Comparison of ENCODE assay signal across 8 cellular contexts in genomic region chr1:155253797-155254196, GRCh38. TPM values are rescaled to one million over a fixed set of nuclear protein-coding genes. Genes with fewer than 3 reads are reported as not detected.
DNase-seq lines count a peak whose midpoint lies in the region; ATAC-seq, FAIRE-seq and TF ChIP-seq lines count a peak whose summit lies in the region.

No MANE protein-coding gene starts in this region.

- CTCF ChIA-PET in T-cell (lab: Charles Lee) = no interaction called here
- CTCF ChIA-PET in HEK293T (lab: Yijun Ruan, JAX) = interaction anchor here (0.7 kb wide), 1 partner anchor 162 kb away, joined by 3 read pairs; no protein-coding TSS in a partner anchor

- DNase-seq in GM12891 (ENCODE audit: insufficient read length, low spot score) (no peak), T-cell (no peak), esophagus squamous epithelium (lab: John Stamatoyannopoulos, UW) (no peak), sigmoid colon (no peak), HEK293T (ENCODE audit: extremely low spot score) (no peak), GM13976 (ENCODE audit: low spot score) (no peak), C1 segment of cervical spinal cord (lab: John Stamatoyannopoulos, UW) (no peak)

- no peaks in the 10 kb centered on the region for H3K9me3 Mint-ChIP-seq in T-cell

- in situ Hi-C loops in GM13976 (cut with MboI; ENCODE audit: low sequenced_read_pairs, unreplicated experiment) = no loop called here

- H3K4me1 Mint-ChIP-seq in T-cell = peaks cover 41 to 47% (median 42%) of the 10 kb centered on the region in 3 donors

- peak overlapping the region; percentile 72 to 85 (median 81) for H3K4me3 Mint-ChIP-seq in T-cell

- H3K4me1 ChIP-seq in esophagus squamous epithelium (peaks cover 31 to 52% (median 37%) of the 10 kb centered on the region in 3 donors), sigmoid colon (peaks cover 0 to 41% (median 35%) of the 10 kb centered on the region in 4 donors)

- no peak for TF ChIP-seq EP300 in sigmoid colon (IDR thresholded peaks at IDR 0.05)

- peak overlapping the region in 3 of 4 donors; percentile 83 to 95 (median 94) for H3K4me3 ChIP-seq in esophagus squamous epithelium
- H3K4me3 ChIP-seq in sigmoid colon = peak overlapping the region in 2 of 4 donors; percentile 90

- POLR2A ChIA-PET in T-cell (lab: Charles Lee) (no interaction called here), HEK293T (lab: Yijun Ruan, JAX) (no interaction called here)

- intact Hi-C loops in esophagus squamous epithelium (cut with DNase I) = loop anchor here (5.0 kb wide), 1 partner anchor 74 kb away; no protein-coding TSS in a partner anchor
- intact Hi-C loops in sigmoid colon (cut with DNase I) = loop anchor here (2.0 kb wide), 2 partner anchors 55 to 71 kb away; partner anchors contain the start of gene FDPS

- H3K27ac ChIP-seq in esophagus squamous epithelium (peak overlapping the region; percentile 15 to 99 (median 97)), sigmoid colon (peak overlapping the region; percentile 92 to 97 (median 96))

- TF ChIP-seq POLR2A in GM12891 (IDR thresholded peaks at IDR 0.05; ENCODE audit: low read depth, low read length) (no peak), esophagus squamous epithelium (IDR thresholded peaks at IDR 0.05) (no peak), sigmoid colon (IDR thresholded peaks at IDR 0.05) (no peak)

- no peaks in the 10 kb centered on the region for H3K27me3 Mint-ChIP-seq in T-cell

- TF ChIP-seq CTCF in esophagus squamous epithelium (IDR thresholded peaks at IDR 0.05) (no peak), sigmoid colon (IDR thresholded peaks at IDR 0.05) (no peak), GM13976 (IDR thresholded peaks at IDR 0.05; ENCODE audit: borderline replicate concordance, control extremely low read depth, extremely low read depth, insufficient read depth, missing control alignments) (no peak)

- WGBS in esophagus squamous epithelium, 2 donors = 43 to 72% methylated on average over 3 to 4 of the region's 5 CpGs
- 83 to 84% methylated on average over 5 of the region's 5 CpGs for WGBS in sigmoid colon, 2 donors

- peaks cover 19% of the 10 kb centered on the region for H3K36me3 Mint-ChIP-seq in T-cell

- no peaks in the 10 kb centered on the region for H3K9me3 ChIP-seq in esophagus squamous epithelium
- no peaks in the 10 kb centered on the region for H3K9me3 ChIP-seq in sigmoid colon

- no peak for ATAC-seq in T-cell (replicated peaks in 1 of 4)
- no peak for ATAC-seq in GM19351 (IDR thresholded peaks at IDR 0.05; ENCODE audit: unreplicated experiment)

- peak; percentile 40 for FAIRE-seq in GM12891 (lab: Jason Lieb, UNC)

- H3K36me3 ChIP-seq in esophagus squamous epithelium (peaks cover 0 to 38% (median 4%) of the 10 kb centered on the region in 3 donors), sigmoid colon (peaks cover 0 to 32% (median 5%) of the 10 kb centered on the region in 4 donors)

- H3K27ac Mint-ChIP-seq in T-cell = peak overlapping the region; percentile 13 to 65

- no peaks in the 10 kb centered on the region for H3K27me3 ChIP-seq in esophagus squamous epithelium
- no peaks in the 10 kb centered on the region for H3K27me3 ChIP-seq in sigmoid colon

TF ChIP-seq in GM12891, 5 proteins besides CTCF, POLR2A, EP300 and RAD21:
- no peak for TF ChIP-seq PAX5 (IDR thresholded peaks at IDR 0.05; ENCODE audit: insufficient read depth, low read length, severe bottlenecking)
- peak; percentile 21; the same call in 1 of the 2 replicates for TF ChIP-seq SPI1 (IDR thresholded peaks at IDR 0.05; ENCODE audit: low read depth, low read length)
- no peak for TF ChIP-seq POLR2AphosphoS5 (IDR thresholded peaks at IDR 0.05; ENCODE audit: low read depth, low read length)
- no peak for TF ChIP-seq TAF1 (IDR thresholded peaks at IDR 0.05; ENCODE audit: low read depth, low read length)
- TF ChIP-seq POU2F2 (IDR thresholded peaks at IDR 0.05; ENCODE audit: low read depth, low read length) = no peak

TF ChIP-seq in HEK293T, 16 proteins besides CTCF, POLR2A, EP300 and RAD21:
- TF ChIP-seq CTBP1 (IDR thresholded peaks at IDR 0.05; ENCODE audit: borderline replicate concordance) = no peak
- no peak for TF ChIP-seq ZNF384 (IDR thresholded peaks at IDR 0.05)

RNA-seq across cellular contexts. Expression of gene ENTREP3, which starts 1.5 kb away (rescaled TPM):
- 14.4 TPM for polyA plus RNA-seq in GM12891 (2012; ENCODE audit: low read depth, missing spikeins)
- 10 to 100 TPM; 10.2 to 17.3 (median 15.5) TPM for total RNA-seq in T-cell
- total RNA-seq in esophagus squamous epithelium = 10 to 100 TPM; 10.5 to 27.9 (median 16.1) TPM
- total RNA-seq in sigmoid colon = 10 to 100 TPM; 11.8 to 44.0 (median 16.0) TPM
- polyA plus RNA-seq in sigmoid colon = 10 to 100 TPM in 1 of 3 donors, 1 to 10 TPM in 2; 5.4 to 17.6 (median 6.5) TPM

RNA-seq across cellular contexts. Expression of gene SCAMP3, which starts 8.4 kb away (rescaled TPM):
- polyA plus RNA-seq in GM12891 (2012; ENCODE audit: low read depth, missing spikeins) = 51.5 TPM
- total RNA-seq in T-cell = 100 to 1,000 TPM in 2 of 5 donors, 10 to 100 TPM in 3; 54.7 to 101 (median 97.4) TPM
- total RNA-seq in esophagus squamous epithelium = 10 to 100 TPM; 56.8 to 72.2 (median 60.1) TPM
- total RNA-seq in sigmoid colon = 10 to 100 TPM; 25.1 to 45.3 (median 36.5) TPM
- 10 to 100 TPM; 11.6 to 56.4 (median 22.8) TPM for polyA plus RNA-seq in sigmoid colon

RNA-seq across cellular contexts. Expression of gene CLK2, which starts 19.5 kb away (rescaled TPM):
- polyA plus RNA-seq in GM12891 (2012; ENCODE audit: low read depth, missing spikeins) = 35.8 TPM
- total RNA-seq in T-cell (100 to 1,000 TPM in 3 of 5 donors, 10 to 100 TPM in 2; 76.4 to 123 (median 110) TPM), esophagus squamous epithelium (10 to 100 TPM; 21.9 to 35.1 (median 25.6) TPM), sigmoid colon (10 to 100 TPM; 21.4 to 33.2 (median 25.3) TPM)
- 10 to 100 TPM in 2 of 3 donors, 1 to 10 TPM in 1; 7.2 to 45.9 (median 14.4) TPM for polyA plus RNA-seq in sigmoid colon

RNA-seq across cellular contexts. Expression of gene HCN3, which starts 23.5 kb away (rescaled TPM):
- 1.6 TPM for polyA plus RNA-seq in GM12891 (2012; ENCODE audit: low read depth, missing spikeins)
- total RNA-seq in T-cell (1 to 10 TPM; 1.7 to 4.1 (median 4.0) TPM), esophagus squamous epithelium (1 to 10 TPM; 2.1 to 3.0 (median 2.5) TPM), sigmoid colon (1 to 10 TPM; 1.2 to 5.5 (median 2.3) TPM)
- 1 to 10 TPM in 2 of 3 donors, under 1 TPM in 1; 0.69 to 8.6 (median 1.2) TPM for polyA plus RNA-seq in sigmoid colon

RNA-seq across cellular contexts. Expression of gene MTX1, which starts 45.3 kb away (rescaled TPM):
- 43.0 TPM for polyA plus RNA-seq in GM12891 (2012; ENCODE audit: low read depth, missing spikeins)
- 10 to 100 TPM; 20.4 to 28.4 (median 25.1) TPM for total RNA-seq in T-cell
- total RNA-seq in esophagus squamous epithelium = 10 to 100 TPM; 34.0 to 59.1 (median 42.9) TPM
- 10 to 100 TPM; 15.5 to 29.8 (median 27.7) TPM for total RNA-seq in sigmoid colon
- 10 to 100 TPM; 51.7 to 69.7 (median 53.2) TPM for polyA plus RNA-seq in sigmoid colon
